Comparison of ENCODE assay signal across 1 cellular context in the genomic region with DNA sequence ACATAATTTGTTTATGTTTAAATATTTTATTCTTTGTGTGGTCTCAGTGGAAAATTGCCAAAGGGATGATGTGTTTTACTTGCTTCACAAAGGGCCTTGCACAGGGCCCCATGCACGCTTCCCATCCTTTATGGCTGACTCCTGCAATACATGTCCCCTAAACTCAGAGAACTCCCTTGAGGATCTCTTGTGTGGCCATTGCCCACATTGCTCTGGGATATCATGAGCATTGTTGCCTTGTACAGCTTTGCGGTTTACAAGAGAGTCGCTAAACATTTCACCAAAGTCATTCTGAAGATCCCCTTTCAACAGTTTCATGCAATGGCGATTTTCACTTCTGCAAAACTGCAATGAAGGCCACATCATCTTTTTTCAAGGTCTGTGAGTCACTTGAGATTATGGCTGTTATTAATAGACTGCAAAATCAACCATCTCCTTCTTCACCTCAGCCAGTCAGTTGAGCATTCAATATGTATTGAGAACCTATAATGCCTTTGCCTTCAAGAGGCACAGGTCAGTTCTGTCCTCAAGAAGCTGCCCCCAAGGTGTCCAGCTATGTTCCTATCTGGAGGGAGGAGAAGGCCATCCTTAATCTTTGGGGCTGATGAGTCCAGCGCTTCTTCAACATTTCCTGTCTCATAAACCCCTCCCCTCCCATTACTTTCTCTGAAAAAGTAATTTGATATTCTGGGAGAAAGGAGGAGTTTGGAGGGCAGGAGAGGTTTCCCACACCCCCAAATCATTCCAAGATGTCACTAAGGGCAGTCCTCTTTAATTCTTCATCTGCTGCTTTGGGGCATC.
TF ChIP-seq lines count a peak whose summit lies in the region.

No MANE protein-coding gene starts in this region.

TF ChIP-seq in GM12878, 131 proteins besides CTCF, POLR2A, EP300 and RAD21 (continued from another document and continues in another):
- TF ChIP-seq, protein P1, sequence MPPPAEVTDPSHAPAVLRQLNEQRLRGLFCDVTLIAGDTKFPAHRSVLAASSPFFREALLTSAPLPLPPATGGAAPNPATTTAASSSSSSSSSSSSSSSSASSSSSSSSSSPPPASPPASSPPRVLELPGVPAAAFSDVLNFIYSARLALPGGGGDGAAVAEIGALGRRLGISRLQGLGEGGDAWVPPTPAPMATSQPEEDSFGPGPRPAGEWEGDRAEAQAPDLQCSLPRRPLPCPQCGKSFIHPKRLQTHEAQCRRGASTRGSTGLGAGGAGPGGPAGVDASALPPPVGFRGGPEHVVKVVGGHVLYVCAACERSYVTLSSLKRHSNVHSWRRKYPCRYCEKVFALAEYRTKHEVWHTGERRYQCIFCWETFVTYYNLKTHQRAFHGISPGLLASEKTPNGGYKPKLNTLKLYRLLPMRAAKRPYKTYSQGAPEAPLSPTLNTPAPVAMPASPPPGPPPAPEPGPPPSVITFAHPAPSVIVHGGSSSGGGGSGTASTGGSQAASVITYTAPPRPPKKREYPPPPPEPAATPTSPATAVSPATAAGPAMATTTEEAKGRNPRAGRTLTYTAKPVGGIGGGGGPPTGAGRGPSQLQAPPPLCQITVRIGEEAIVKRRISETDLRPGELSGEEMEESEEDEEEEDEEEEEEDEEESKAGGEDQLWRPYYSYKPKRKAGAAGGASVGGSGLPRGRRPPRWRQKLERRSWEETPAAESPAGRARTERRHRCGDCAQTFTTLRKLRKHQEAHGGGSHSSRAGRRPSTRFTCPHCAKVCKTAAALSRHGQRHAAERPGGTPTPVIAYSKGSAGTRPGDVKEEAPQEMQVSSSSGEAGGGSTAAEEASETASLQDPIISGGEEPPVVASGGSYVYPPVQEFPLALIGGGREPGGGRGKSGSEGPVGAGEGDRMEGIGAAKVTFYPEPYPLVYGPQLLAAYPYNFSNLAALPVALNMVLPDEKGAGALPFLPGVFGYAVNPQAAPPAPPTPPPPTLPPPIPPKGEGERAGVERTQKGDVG (CRISPR knock-in tag; IDR thresholded peaks at IDR 0.05), result no peak
- TF ChIP-seq MYB (IDR thresholded peaks at IDR 0.05; ENCODE audit: borderline replicate concordance, low read depth, low read length), result peak; percentile 82
- peak; percentile 96 for TF ChIP-seq IKZF1 (conservative IDR thresholded peaks at IDR 0.05)
- peak; percentile 89 for TF ChIP-seq MEF2A (IDR thresholded peaks at IDR 0.05; ENCODE audit: insufficient read depth, low read depth, low read length)
- TF ChIP-seq HCFC1 (IDR thresholded peaks at IDR 0.05; ENCODE audit: low read length), result no peak
- no peak for TF ChIP-seq ZNF622 (IDR thresholded peaks at IDR 0.05)
- TF ChIP-seq TCF12 (IDR thresholded peaks at IDR 0.05; ENCODE audit: low read depth, low read length), result peak; percentile 53; the same call in 1 of the 2 replicates
- TF ChIP-seq, protein P2, sequence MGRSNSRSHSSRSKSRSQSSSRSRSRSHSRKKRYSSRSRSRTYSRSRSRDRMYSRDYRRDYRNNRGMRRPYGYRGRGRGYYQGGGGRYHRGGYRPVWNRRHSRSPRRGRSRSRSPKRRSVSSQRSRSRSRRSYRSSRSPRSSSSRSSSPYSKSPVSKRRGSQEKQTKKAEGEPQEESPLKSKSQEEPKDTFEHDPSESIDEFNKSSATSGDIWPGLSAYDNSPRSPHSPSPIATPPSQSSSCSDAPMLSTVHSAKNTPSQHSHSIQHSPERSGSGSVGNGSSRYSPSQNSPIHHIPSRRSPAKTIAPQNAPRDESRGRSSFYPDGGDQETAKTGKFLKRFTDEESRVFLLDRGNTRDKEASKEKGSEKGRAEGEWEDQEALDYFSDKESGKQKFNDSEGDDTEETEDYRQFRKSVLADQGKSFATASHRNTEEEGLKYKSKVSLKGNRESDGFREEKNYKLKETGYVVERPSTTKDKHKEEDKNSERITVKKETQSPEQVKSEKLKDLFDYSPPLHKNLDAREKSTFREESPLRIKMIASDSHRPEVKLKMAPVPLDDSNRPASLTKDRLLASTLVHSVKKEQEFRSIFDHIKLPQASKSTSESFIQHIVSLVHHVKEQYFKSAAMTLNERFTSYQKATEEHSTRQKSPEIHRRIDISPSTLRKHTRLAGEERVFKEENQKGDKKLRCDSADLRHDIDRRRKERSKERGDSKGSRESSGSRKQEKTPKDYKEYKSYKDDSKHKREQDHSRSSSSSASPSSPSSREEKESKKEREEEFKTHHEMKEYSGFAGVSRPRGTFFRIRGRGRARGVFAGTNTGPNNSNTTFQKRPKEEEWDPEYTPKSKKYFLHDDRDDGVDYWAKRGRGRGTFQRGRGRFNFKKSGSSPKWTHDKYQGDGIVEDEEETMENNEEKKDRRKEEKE (IDR thresholded peaks at IDR 0.05), result no peak
- TF ChIP-seq, protein P3, sequence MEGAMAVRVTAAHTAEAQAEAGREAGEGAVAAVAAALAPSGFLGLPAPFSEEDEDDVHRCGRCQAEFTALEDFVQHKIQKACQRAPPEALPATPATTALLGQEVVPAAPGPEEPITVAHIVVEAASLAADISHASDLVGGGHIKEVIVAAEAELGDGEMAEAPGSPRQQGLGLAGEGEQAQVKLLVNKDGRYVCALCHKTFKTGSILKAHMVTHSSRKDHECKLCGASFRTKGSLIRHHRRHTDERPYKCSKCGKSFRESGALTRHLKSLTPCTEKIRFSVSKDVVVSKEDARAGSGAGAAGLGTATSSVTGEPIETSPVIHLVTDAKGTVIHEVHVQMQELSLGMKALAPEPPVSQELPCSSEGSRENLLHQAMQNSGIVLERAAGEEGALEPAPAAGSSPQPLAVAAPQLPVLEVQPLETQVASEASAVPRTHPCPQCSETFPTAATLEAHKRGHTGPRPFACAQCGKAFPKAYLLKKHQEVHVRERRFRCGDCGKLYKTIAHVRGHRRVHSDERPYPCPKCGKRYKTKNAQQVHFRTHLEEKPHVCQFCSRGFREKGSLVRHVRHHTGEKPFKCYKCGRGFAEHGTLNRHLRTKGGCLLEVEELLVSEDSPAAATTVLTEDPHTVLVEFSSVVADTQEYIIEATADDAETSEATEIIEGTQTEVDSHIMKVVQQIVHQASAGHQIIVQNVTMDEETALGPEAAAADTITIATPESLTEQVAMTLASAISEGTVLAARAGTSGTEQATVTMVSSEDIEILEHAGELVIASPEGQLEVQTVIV (IDR thresholded peaks at IDR 0.05; ENCODE audit: borderline replicate concordance, partially characterized antibody), result no peak
- TF ChIP-seq, protein P4, sequence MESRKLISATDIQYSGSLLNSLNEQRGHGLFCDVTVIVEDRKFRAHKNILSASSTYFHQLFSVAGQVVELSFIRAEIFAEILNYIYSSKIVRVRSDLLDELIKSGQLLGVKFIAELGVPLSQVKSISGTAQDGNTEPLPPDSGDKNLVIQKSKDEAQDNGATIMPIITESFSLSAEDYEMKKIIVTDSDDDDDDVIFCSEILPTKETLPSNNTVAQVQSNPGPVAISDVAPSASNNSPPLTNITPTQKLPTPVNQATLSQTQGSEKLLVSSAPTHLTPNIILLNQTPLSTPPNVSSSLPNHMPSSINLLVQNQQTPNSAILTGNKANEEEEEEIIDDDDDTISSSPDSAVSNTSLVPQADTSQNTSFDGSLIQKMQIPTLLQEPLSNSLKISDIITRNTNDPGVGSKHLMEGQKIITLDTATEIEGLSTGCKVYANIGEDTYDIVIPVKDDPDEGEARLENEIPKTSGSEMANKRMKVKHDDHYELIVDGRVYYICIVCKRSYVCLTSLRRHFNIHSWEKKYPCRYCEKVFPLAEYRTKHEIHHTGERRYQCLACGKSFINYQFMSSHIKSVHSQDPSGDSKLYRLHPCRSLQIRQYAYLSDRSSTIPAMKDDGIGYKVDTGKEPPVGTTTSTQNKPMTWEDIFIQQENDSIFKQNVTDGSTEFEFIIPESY (IDR thresholded peaks at IDR 0.05), result no peak
- TF ChIP-seq, protein P5, sequence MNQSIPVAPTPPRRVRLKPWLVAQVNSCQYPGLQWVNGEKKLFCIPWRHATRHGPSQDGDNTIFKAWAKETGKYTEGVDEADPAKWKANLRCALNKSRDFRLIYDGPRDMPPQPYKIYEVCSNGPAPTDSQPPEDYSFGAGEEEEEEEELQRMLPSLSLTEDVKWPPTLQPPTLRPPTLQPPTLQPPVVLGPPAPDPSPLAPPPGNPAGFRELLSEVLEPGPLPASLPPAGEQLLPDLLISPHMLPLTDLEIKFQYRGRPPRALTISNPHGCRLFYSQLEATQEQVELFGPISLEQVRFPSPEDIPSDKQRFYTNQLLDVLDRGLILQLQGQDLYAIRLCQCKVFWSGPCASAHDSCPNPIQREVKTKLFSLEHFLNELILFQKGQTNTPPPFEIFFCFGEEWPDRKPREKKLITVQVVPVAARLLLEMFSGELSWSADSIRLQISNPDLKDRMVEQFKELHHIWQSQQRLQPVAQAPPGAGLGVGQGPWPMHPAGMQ (IDR thresholded peaks at IDR 0.05; ENCODE audit: borderline replicate concordance), result no peak
- no peak for TF ChIP-seq ZSCAN29 (IDR thresholded peaks at IDR 0.05)
- no peak for TF ChIP-seq RCOR1 (conservative IDR thresholded peaks at IDR 0.05; ENCODE audit: low read depth, low read length)
- peak; percentile 83 for TF ChIP-seq BMI1 (IDR thresholded peaks at IDR 0.05; ENCODE audit: borderline replicate concordance)
- no peak for TF ChIP-seq ZNF274 (IDR thresholded peaks at IDR 0.05; ENCODE audit: insufficient read depth, insufficient read length)
- TF ChIP-seq, protein P6, sequence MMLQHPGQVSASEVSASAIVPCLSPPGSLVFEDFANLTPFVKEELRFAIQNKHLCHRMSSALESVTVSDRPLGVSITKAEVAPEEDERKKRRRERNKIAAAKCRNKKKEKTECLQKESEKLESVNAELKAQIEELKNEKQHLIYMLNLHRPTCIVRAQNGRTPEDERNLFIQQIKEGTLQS (IDR thresholded peaks at IDR 0.05; ENCODE audit: borderline replicate concordance, extremely low read depth, low read depth, low read length), result no peak
- peak; percentile 87 for TF ChIP-seq JUNB (IDR thresholded peaks at IDR 0.05)
- peak; percentile 96 for TF ChIP-seq IRF4 (IDR thresholded peaks at IDR 0.05; ENCODE audit: low read depth, low read length)
- TF ChIP-seq EED (IDR thresholded peaks at IDR 0.05; ENCODE audit: low read depth), result peak; percentile 92
- TF ChIP-seq LARP7 (IDR thresholded peaks at IDR 0.05), result no peak
- TF ChIP-seq, protein P7, sequence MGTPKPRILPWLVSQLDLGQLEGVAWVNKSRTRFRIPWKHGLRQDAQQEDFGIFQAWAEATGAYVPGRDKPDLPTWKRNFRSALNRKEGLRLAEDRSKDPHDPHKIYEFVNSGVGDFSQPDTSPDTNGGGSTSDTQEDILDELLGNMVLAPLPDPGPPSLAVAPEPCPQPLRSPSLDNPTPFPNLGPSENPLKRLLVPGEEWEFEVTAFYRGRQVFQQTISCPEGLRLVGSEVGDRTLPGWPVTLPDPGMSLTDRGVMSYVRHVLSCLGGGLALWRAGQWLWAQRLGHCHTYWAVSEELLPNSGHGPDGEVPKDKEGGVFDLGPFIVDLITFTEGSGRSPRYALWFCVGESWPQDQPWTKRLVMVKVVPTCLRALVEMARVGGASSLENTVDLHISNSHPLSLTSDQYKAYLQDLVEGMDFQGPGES (IDR thresholded peaks at IDR 0.05), result no peak
- TF ChIP-seq ATF7 (IDR thresholded peaks at IDR 0.05; ENCODE audit: low read depth), result peak; percentile 94
- no peak for TF ChIP-seq CBX3 (IDR thresholded peaks at IDR 0.05; ENCODE audit: borderline replicate concordance, low read depth)
- no peak for TF ChIP-seq SUZ12 (IDR thresholded peaks at IDR 0.05; ENCODE audit: unreplicated experiment)
- TF ChIP-seq SPI1 (IDR thresholded peaks at IDR 0.05; ENCODE audit: borderline replicate concordance, insufficient read depth, low read depth, low read length), result peak; percentile 99
- TF ChIP-seq FOS (IDR thresholded peaks at IDR 0.05; ENCODE audit: borderline replicate concordance, extremely low read depth, insufficient read length), result no peak
- TF ChIP-seq NR2C1 (IDR thresholded peaks at IDR 0.05), result no peak
- TF ChIP-seq, protein P8, sequence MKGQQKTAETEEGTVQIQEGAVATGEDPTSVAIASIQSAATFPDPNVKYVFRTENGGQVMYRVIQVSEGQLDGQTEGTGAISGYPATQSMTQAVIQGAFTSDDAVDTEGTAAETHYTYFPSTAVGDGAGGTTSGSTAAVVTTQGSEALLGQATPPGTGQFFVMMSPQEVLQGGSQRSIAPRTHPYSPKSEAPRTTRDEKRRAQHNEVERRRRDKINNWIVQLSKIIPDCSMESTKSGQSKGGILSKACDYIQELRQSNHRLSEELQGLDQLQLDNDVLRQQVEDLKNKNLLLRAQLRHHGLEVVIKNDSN (IDR thresholded peaks at IDR 0.05; ENCODE audit: borderline replicate concordance, extremely low read length, insufficient read depth, low read depth, low read length), result no peak
- TF ChIP-seq NFYA (IDR thresholded peaks at IDR 0.05; ENCODE audit: borderline replicate concordance, low read depth, low read length), result no peak
- TF ChIP-seq PAX8 (IDR thresholded peaks at IDR 0.05), result no peak
- TF ChIP-seq RAD51 (IDR thresholded peaks at IDR 0.05), result peak; percentile 31; the same call in 1 of the 2 replicates
- no peak for TF ChIP-seq NR2C2 (IDR thresholded peaks at IDR 0.05; ENCODE audit: borderline replicate concordance, control insufficient read depth, insufficient read length, low read depth)
- peak; percentile 85 for TF ChIP-seq CHD2 (IDR thresholded peaks at IDR 0.05; ENCODE audit: borderline replicate concordance, low read depth, low read length)
- TF ChIP-seq, protein P9, sequence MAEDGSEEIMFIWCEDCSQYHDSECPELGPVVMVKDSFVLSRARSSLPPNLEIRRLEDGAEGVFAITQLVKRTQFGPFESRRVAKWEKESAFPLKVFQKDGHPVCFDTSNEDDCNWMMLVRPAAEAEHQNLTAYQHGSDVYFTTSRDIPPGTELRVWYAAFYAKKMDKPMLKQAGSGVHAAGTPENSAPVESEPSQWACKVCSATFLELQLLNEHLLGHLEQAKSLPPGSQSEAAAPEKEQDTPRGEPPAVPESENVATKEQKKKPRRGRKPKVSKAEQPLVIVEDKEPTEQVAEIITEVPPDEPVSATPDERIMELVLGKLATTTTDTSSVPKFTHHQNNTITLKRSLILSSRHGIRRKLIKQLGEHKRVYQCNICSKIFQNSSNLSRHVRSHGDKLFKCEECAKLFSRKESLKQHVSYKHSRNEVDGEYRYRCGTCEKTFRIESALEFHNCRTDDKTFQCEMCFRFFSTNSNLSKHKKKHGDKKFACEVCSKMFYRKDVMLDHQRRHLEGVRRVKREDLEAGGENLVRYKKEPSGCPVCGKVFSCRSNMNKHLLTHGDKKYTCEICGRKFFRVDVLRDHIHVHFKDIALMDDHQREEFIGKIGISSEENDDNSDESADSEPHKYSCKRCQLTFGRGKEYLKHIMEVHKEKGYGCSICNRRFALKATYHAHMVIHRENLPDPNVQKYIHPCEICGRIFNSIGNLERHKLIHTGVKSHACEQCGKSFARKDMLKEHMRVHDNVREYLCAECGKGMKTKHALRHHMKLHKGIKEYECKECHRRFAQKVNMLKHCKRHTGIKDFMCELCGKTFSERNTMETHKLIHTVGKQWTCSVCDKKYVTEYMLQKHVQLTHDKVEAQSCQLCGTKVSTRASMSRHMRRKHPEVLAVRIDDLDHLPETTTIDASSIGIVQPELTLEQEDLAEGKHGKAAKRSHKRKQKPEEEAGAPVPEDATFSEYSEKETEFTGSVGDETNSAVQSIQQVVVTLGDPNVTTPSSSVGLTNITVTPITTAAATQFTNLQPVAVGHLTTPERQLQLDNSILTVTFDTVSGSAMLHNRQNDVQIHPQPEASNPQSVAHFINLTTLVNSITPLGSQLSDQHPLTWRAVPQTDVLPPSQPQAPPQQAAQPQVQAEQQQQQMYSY (CRISPR knock-in tag; IDR thresholded peaks at IDR 0.05), result no peak
- TF ChIP-seq IKZF2 (IDR thresholded peaks at IDR 0.05), result peak; percentile 99
- peak; percentile 22; the same call in 1 of the 2 replicates for TF ChIP-seq SMC3 (IDR thresholded peaks at IDR 0.05; ENCODE audit: borderline replicate concordance, low read length)
